Comparison of ENCODE assay signal across 14 cellular contexts in the genomic region with DNA sequence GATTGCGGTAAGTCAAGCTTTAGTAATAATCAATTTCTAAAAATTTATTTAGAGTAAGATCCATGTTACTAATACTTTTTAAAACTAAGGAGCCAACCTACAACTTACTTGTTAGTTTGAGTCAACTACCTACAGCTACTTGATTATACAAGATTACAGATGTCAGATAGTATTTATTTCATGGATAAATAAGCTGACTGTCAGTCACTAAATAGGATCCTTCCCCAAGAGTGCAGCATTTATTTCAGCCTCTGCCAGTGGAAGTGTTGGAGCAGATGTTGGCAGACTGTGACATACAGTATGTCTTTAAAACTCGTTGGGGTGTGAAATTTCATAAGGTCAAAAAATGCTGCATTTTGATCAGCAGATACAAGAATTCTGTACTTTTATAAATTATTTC.
"Had no signal": no experiment of that assay in that cellular context is flagged by ENCODE, and none has a peak within 500 bp of the region (broad histone marks: within the 10 kb centered on the region; RNA-seq: fewer than 3 reads in every experiment).

No MANE protein-coding gene starts in this region.

- DNase-seq: activated CD4-positive, alpha-beta T cell treated with anti-CD3 and anti-CD28 coated beads for 48 hours; activated CD4-positive, CD25-positive, alpha-beta regulatory T cell; activated CD8-positive, alpha-beta T cell treated with anti-CD3 and anti-CD28 coated beads for 36 hours; activated naive CD4-positive, alpha-beta T cell treated with anti-CD3 and anti-CD28 coated beads, Interleukin-2, amount 50 U/mL, for 16 hours; activated T-cell treated with anti-CD3 and anti-CD28 coated beads, Interleukin-2, amount 50 U/mL, for 4 hours; effector CD4-positive, alpha-beta T cell; head of caudate nucleus; kidney; nephron progenitor cell; occipital lobe; stimulated activated CD8-positive, alpha-beta memory T cell treated with anti-CD3 and anti-CD28 coated beads, Interleukin-4, amount 100 ng/mL, for 48 hours; stimulated activated naive CD4-positive, alpha-beta T cell had no signal

- H3K4me3 Mint-ChIP-seq: activated CD8-positive, alpha-beta T cell treated with anti-CD3 and anti-CD28 coated beads for 36 hours; activated T-cell treated with anti-CD3 and anti-CD28 coated beads, Interleukin-2, amount 50 U/mL, for 4 hours; mesothelial cell of epicardium; nephron progenitor cell had no signal

- H3K27ac Mint-ChIP-seq: activated CD8-positive, alpha-beta T cell treated with anti-CD3 and anti-CD28 coated beads for 36 hours; mesothelial cell of epicardium had no signal

- H3K9me3 Mint-ChIP-seq: activated CD8-positive, alpha-beta T cell treated with anti-CD3 and anti-CD28 coated beads for 36 hours; activated T-cell treated with anti-CD3 and anti-CD28 coated beads, Interleukin-2, amount 50 U/mL, for 4 hours; mesothelial cell of epicardium; nephron progenitor cell had no signal

- H3K27me3 Mint-ChIP-seq: activated CD8-positive, alpha-beta T cell treated with anti-CD3 and anti-CD28 coated beads for 36 hours had no signal

- H3K4me1 Mint-ChIP-seq: mesothelial cell of epicardium had no signal

- ATAC-seq: activated CD8-positive, alpha-beta T cell treated with anti-CD3 and anti-CD28 coated beads for 36 hours; activated T-cell treated with anti-CD3 and anti-CD28 coated beads, Interleukin-2, amount 50 U/mL, for 4 hours; left lobe of liver had no signal
